17 cellular contexts compared by ENCODE assay signal in genomic region chr2:214587442-214587841, GRCh38.
A peak's percentile ranks its signal among the peaks of the same experiment; 100 is the strongest.
DNase-seq lines count a peak whose midpoint lies in the region; FAIRE-seq and TF ChIP-seq lines count a peak whose summit lies in the region.
"Had no signal": no experiment of that assay in that cellular context is flagged by ENCODE, and none has a peak within 500 bp of the region (broad histone marks: within the 10 kb centered on the region; RNA-seq: fewer than 3 reads in every experiment).

No MANE protein-coding gene starts in this region.

- no TSS peak for BruUV-seq in A673 (replicated peaks; lab: Mats Ljungman, UMichigan)

- H3K27me3 ChIP-seq in A673 (replicated peaks; ENCODE audit: insufficient read depth, low read depth, low read length, poor library complexity) (no peaks in the 10 kb centered on the region), H7 (ENCODE audit: control insufficient read depth, insufficient read depth, low read length) (peaks cover 14% of the 10 kb centered on the region)
- H3K27me3 ChIP-seq: BLaER1 treated with 17β-estradiol and CSF1 and Interleukin-3, amounts not matched to agents 10 nM and 100 nM had no signal

- peak; percentile 44; the same call in 1 of the 2 replicates for TF ChIP-seq CTCF in A673 (conservative IDR thresholded peaks at IDR 0.05; ENCODE audit: low read depth, low read length)
- peak; percentile 22 for TF ChIP-seq CTCF in foreskin fibroblast (IDR thresholded peaks at IDR 0.05; ENCODE audit: low read depth, low read length)

- no peak for TF ChIP-seq POLR2A in GM12892 (IDR thresholded peaks at IDR 0.05; ENCODE audit: low read depth, low read length)

- no peak overlapping the region for H3K27ac Mint-ChIP-seq in activated CD4-positive, alpha-beta T cell treated with anti-CD3 and anti-CD28 coated beads, Interleukin-2, amount 10 ng/mL, durations not matched to agents 24 days and 14 days

- intact Hi-C loops in A673 (cut with micrococcal nuclease; ENCODE audit: unreplicated experiment): no loop called here
- intact Hi-C loops in activated CD4-positive, alpha-beta T cell treated with anti-CD3 and anti-CD28 coated beads, Interleukin-2, amount 10 ng/mL, durations not matched to agents 24 days and 14 days (cut with micrococcal nuclease): no loop called here

- no peaks in the 10 kb centered on the region for H3K9me3 ChIP-seq in A673 (ENCODE audit: low read depth, low read length, poor library complexity, severe bottlenecking)
- H3K9me3 ChIP-seq: BLaER1 treated with 17β-estradiol and CSF1 and Interleukin-3, amounts not matched to agents 10 nM and 100 nM had no signal

- no peaks in the 10 kb centered on the region for H3K9me3 Mint-ChIP-seq in activated CD4-positive, alpha-beta T cell treated with anti-CD3 and anti-CD28 coated beads, Interleukin-2, amount 10 ng/mL, durations not matched to agents 24 days and 14 days

- POLR2A ChIA-PET in A673 (lab: Charles Lee; ENCODE audit: low non-redundant PET): no interaction called here

- H3K36me3 Mint-ChIP-seq in activated CD4-positive, alpha-beta T cell treated with anti-CD3 and anti-CD28 coated beads, Interleukin-2, amount 10 ng/mL, durations not matched to agents 24 days and 14 days (ENCODE audit: low read depth): no peaks in the 10 kb centered on the region

- CTCF ChIA-PET in A673 (lab: Charles Lee): no interaction called here

- no peak overlapping the region for H3K4me3 Mint-ChIP-seq in activated CD4-positive, alpha-beta T cell treated with anti-CD3 and anti-CD28 coated beads, Interleukin-2, amount 10 ng/mL, durations not matched to agents 24 days and 14 days
- H3K4me3 Mint-ChIP-seq: central memory CD8-positive, alpha-beta T cell had no signal

- no peak for FAIRE-seq in GM12892 (lab: Jason Lieb, UNC)
- FAIRE-seq: GM12891 had no signal

- no peak overlapping the region for H3K27ac ChIP-seq in A673 (ENCODE audit: low read depth, low read length, poor library complexity, severe bottlenecking)
- H3K27ac ChIP-seq: BLaER1 treated with 17β-estradiol and CSF1 and Interleukin-3, amounts not matched to agents 10 nM and 100 nM had no signal

- DNase-seq in A673 (ENCODE audit: low spot score) (no peak), H7 (peak; percentile 7), OCI-M1 (lab: John Stamatoyannopoulos, UW) (peak; percentile 23), foreskin fibroblast (no peak), GM12892 (ENCODE audit: insufficient read length) (no peak), NCI-H510A treated with DMSO at 0.1 percent for 48 hours (lab: John Stamatoyannopoulos, UW) (no peak), NCI-H2227 treated with DMSO at 0.1 percent for 48 hours (lab: John Stamatoyannopoulos, UW) (no peak)
- no peak for DNase-seq in activated CD4-positive, alpha-beta T cell treated with anti-CD3 and anti-CD28 coated beads, Interleukin-2, amount 10 ng/mL, durations not matched to agents 24 days and 14 days
- DNase-seq: activated CD4-positive, alpha-beta T cell treated with anti-CD3 and anti-CD28 coated beads for 48 hours; activated effector memory CD4-positive, alpha-beta T cell treated with anti-CD3 and anti-CD28 coated beads, Interleukin-2, amount 50 U/mL, for 16 hours; left colon; nucleus accumbens; stimulated activated CD4-positive, alpha-beta T cell treated with anti-CD3 and anti-CD28 coated beads, Interleukin-2, amount 100 ng/mL, for 24 hours; stimulated activated naive CD8-positive, alpha-beta T cell treated with anti-CD3 and anti-CD28 coated beads, Interleukin-15, Interleukin-2, amounts not matched to agents 100 U/mL and 50 U/mL, for 24 hours had no signal

- H3K4me3 ChIP-seq in A673 (ENCODE audit: low read depth, low read length, poor library complexity, severe bottlenecking): no peak overlapping the region
- H3K4me3 ChIP-seq in H7 (ENCODE audit: insufficient read depth, low read depth, low read length): no peak overlapping the region
- H3K4me3 ChIP-seq in foreskin fibroblast (ENCODE audit: low read depth in 1 of 2, low read length in 2 of 2): no peak overlapping the region
- H3K4me3 ChIP-seq: BLaER1 treated with 17β-estradiol and CSF1 and Interleukin-3, amounts not matched to agents 10 nM and 100 nM had no signal

- H3K4me1 Mint-ChIP-seq in activated CD4-positive, alpha-beta T cell treated with anti-CD3 and anti-CD28 coated beads, Interleukin-2, amount 10 ng/mL, durations not matched to agents 24 days and 14 days: no peaks in the 10 kb centered on the region
- H3K4me1 Mint-ChIP-seq: central memory CD8-positive, alpha-beta T cell had no signal

- H3K4me1 ChIP-seq in A673 (ENCODE audit: insufficient read depth, low read length, poor library complexity, severe bottlenecking): no peaks in the 10 kb centered on the region
- H3K4me1 ChIP-seq: BLaER1 treated with 17β-estradiol and CSF1 and Interleukin-3, amounts not matched to agents 10 nM and 100 nM had no signal

- no peaks in the 10 kb centered on the region for H3K27me3 Mint-ChIP-seq in activated CD4-positive, alpha-beta T cell treated with anti-CD3 and anti-CD28 coated beads, Interleukin-2, amount 10 ng/mL, durations not matched to agents 24 days and 14 days

- H3K36me3 ChIP-seq in A673 (ENCODE audit: insufficient read depth, low read length, poor library complexity, severe bottlenecking): no peaks in the 10 kb centered on the region
- no peaks in the 10 kb centered on the region for H3K36me3 ChIP-seq in H7 (replicated peaks; ENCODE audit: control insufficient read depth, insufficient read depth, low read length)
- H3K36me3 ChIP-seq: BLaER1 treated with 17β-estradiol and CSF1 and Interleukin-3, amounts not matched to agents 10 nM and 100 nM had no signal

Comparison
In these comparisons a context has a peak if more than half of its experiments do, and no peak if none do; other contexts are left out.
1. DNase-seq: peak in H7 (single experiment) and OCI-M1 (single experiment); none in A673 (single experiment), foreskin fibroblast (0 of 2), GM12892 (single experiment), NCI-H510A treated with DMSO at 0.1 percent for 48 hours (single experiment), activated CD4-positive, alpha-beta T cell treated with anti-CD3 and anti-CD28 coated beads, Interleukin-2, amount 10 ng/mL, durations not matched to agents 24 days and 14 days (single experiment) and NCI-H2227 treated with DMSO at 0.1 percent for 48 hours (single experiment).